22 cellular contexts compared by ENCODE assay signal in the genomic region with DNA sequence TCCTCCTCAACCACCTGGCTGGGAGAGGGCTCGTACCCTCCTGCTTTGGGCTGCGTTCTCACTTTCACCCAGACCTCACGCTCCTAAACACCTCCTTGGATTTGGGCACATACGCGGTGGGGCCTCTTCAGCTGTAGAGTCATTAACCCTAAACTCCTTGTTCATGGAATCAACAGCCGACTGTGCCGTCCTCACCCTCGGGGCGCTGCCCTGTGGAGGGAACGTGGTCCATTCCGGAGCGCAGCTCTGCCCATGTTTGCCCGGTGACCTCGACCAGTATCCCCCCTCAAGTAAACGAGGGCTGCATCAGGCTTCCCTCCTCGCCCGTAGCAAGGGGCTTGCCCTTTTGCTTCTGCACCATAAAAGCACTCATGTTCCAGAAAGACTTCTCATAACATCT.
"Had no signal": no experiment of that assay in that cellular context is flagged by ENCODE, and none has a peak within 500 bp of the region (broad histone marks: within the 10 kb centered on the region; RNA-seq: fewer than 3 reads in every experiment).

No MANE protein-coding gene starts in this region.

- H3K27me3 ChIP-seq: MG63 had no signal

- FAIRE-seq: HepG2 had no signal

- DNase-seq: IMR-90, Karpas-422, KG1, MG63, NCI-H1092 treated with DMSO at 0.1 percent for 48 hours, NCI-H1436, NCI-H187, NCI-H2029, NCI-H2081 treated with DMSO at 0.1 percent for 48 hours, NCI-H2171, NCI-H226, NCI-H446, NCI-H510A, NCI-H524 treated with DMSO at 0.1 percent for 48 hours, NCI-H69, NCI-H774, PC-3, SHP77 had no signal

- H3K27ac ChIP-seq: RWPE1 had no signal

- H3K9me3 ChIP-seq: MG63 had no signal

- H3K4me3 ChIP-seq: MG63 had no signal

- ATAC-seq: HepG2, Panc1, PC-3, SK-N-SH treated with all-trans-retinoic acid at 6 μM for 48 hours had no signal

- H3K36me3 ChIP-seq: MG63 had no signal
